Comparison of ENCODE assay signal across 21 cellular contexts in the genomic region with DNA sequence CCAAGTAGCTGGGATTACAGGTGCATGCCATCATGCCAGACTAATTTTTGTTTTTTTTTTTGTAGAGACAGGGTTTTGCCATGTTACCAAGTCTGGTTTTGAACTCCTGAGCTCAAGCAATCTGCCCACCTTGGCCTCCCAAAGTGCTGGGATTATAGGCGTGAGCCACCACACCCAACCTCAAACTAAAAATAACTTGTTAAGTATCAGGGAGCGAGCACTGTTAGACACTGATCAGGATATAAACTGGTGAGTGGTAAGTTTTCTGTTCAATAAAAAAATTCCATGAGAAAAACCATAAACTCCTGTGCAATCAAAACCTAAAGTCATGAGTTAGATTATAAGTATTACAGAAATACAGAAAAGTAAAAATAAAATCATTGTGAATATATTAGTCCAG. TPM values are rescaled to one million over a fixed set of nuclear protein-coding genes. Genes with fewer than 3 reads are reported as not detected.
"Had no signal": no experiment of that assay in that cellular context is flagged by ENCODE, and none has a peak within 500 bp of the region (broad histone marks: within the 10 kb centered on the region; RNA-seq: fewer than 3 reads in every experiment).

No MANE protein-coding gene starts in this region.

- H3K4me3 Mint-ChIP-seq: activated CD4-positive, alpha-beta memory T cell treated with anti-CD3 and anti-CD28 coated beads for 36 hours; activated T-cell treated with anti-CD3 and anti-CD28 coated beads, Interleukin-2, amount 50 U/mL, for 4 hours; brain; naive B cell; T-helper 2 cell treated with Interferon-gamma antibody and Interleukin-4, amounts not matched to agents 5 μg/mL and 100 μg/mL, for 36 hours; WTC11 had no signal

- H3K36me3 ChIP-seq: ovary had no signal

- ATAC-seq: activated T-cell treated with anti-CD3 and anti-CD28 coated beads, Interleukin-2, amount 50 U/mL, for 4 hours; foreskin keratinocyte; WTC11 had no signal

- H3K27me3 Mint-ChIP-seq: activated CD4-positive, alpha-beta memory T cell treated with anti-CD3 and anti-CD28 coated beads for 36 hours; brain; naive B cell had no signal

- H3K4me3 ChIP-seq: dorsolateral prefrontal cortex, ovary, SK-N-MC, spleen, vagina had no signal

- H3K27ac ChIP-seq: dorsolateral prefrontal cortex, foreskin keratinocyte, ovary, SK-N-MC, spleen, vagina had no signal

- H3K9me3 Mint-ChIP-seq: activated CD4-positive, alpha-beta memory T cell treated with anti-CD3 and anti-CD28 coated beads for 36 hours; activated T-cell treated with anti-CD3 and anti-CD28 coated beads, Interleukin-2, amount 50 U/mL, for 4 hours; brain; naive B cell; T-helper 2 cell treated with Interferon-gamma antibody and Interleukin-4, amounts not matched to agents 5 μg/mL and 100 μg/mL, for 36 hours; WTC11 had no signal

- H3K4me1 ChIP-seq: foreskin keratinocyte, vagina had no signal

- H3K27ac Mint-ChIP-seq: activated CD4-positive, alpha-beta memory T cell treated with anti-CD3 and anti-CD28 coated beads for 36 hours; brain; WTC11 had no signal

- H3K4me1 Mint-ChIP-seq: brain had no signal

- DNase-seq: activated CD4-positive, alpha-beta memory T cell treated with anti-CD3 and anti-CD28 coated beads for 36 hours; activated CD4-positive, alpha-beta T cell treated with anti-CD3 and anti-CD28 coated beads for 4 hours; activated gamma-delta T cell; activated T-cell treated with anti-CD3 and anti-CD28 coated beads, Interleukin-2, amount 50 U/mL, for 4 hours; anterior cingulate cortex; caudate nucleus; dorsolateral prefrontal cortex; foreskin keratinocyte; head of caudate nucleus; kidney; left ventricle myocardium superior; naive B cell; ovary; spleen; stimulated activated naive CD4-positive, alpha-beta T cell treated with Interleukin-2 at 50 U/mL for 16 hours; trophoblast cell had no signal

- H3K9me3 ChIP-seq: ovary, spleen, vagina had no signal

- H3K27me3 ChIP-seq: dorsolateral prefrontal cortex, foreskin keratinocyte, ovary, spleen, vagina had no signal

RNA-seq across cellular contexts. Expression of gene SYCP3, which starts 44.6 kb away (rescaled TPM):
- total RNA-seq: left ventricle myocardium superior, ovary, vagina had no signal
